ENCODE assay signal across 13 cellular contexts in the genomic region with DNA sequence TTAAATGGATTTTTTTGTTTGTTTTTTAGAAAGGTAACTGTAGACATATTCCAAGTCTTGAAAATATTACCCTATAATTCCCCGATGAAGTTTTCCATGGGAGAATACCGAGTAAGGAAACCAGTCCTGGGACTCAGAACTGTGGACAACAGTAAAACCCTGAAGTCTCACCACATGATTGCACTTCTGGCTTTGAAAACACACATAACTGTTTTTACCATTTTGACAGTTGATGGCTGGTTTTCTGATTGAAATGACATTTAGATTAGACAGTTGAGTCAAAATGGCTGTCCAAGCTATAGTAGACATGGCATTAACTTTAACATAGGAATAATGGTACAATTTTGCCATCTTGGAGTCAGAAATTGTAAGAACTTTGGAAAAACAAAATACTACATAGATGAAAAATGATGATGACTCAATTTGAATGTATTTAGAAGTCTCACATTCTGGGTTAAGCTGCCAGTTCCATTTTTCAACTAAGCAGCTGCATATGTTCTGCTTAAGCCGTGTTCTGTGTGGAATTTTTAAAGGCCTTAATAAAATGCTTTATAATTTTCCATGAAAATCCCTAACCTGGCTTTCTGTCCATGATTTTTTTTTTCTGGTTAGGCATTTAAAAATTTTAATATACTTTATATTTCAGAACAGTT. TPM values are rescaled to one million over a fixed set of nuclear protein-coding genes. Genes with fewer than 3 reads are reported as not detected.
DNase-seq lines count a peak whose midpoint lies in the region; ATAC-seq and TF ChIP-seq lines count a peak whose summit lies in the region.
"Had no signal": no experiment of that assay in that cellular context is flagged by ENCODE, and none has a peak within 500 bp of the region (broad histone marks: within the 10 kb centered on the region; RNA-seq: fewer than 3 reads in every experiment).

No MANE protein-coding gene starts in this region.

- peak overlapping the region; percentile 82 for H3K27ac ChIP-seq in upper lobe of right lung
- H3K27ac ChIP-seq: foreskin keratinocyte had no signal

- H3K27me3 Mint-ChIP-seq in activated naive CD4-positive, alpha-beta T cell treated with anti-CD3 and anti-CD28 coated beads, Interleukin-2, amount 10 ng/mL, durations not matched to agents 7 days and 5 days, result no peaks in the 10 kb centered on the region
- no peaks in the 10 kb centered on the region for H3K27me3 Mint-ChIP-seq in activated T-helper 17 cell treated with anti-CD3 and anti-CD28 coated beads, Interleukin-2, amount 50 U/mL, for 72 hours
- H3K27me3 Mint-ChIP-seq in immature natural killer cell (ENCODE audit: low read depth in 3 of 3), result peaks cover 0 to 6% (median 0%) of the 10 kb centered on the region in 3 donors

- H3K36me3 Mint-ChIP-seq in activated naive CD4-positive, alpha-beta T cell treated with anti-CD3 and anti-CD28 coated beads, Interleukin-2, amount 10 ng/mL, durations not matched to agents 7 days and 5 days, result peaks cover 43% of the 10 kb centered on the region
- peaks cover 35% of the 10 kb centered on the region for H3K36me3 Mint-ChIP-seq in activated T-helper 17 cell treated with anti-CD3 and anti-CD28 coated beads, Interleukin-2, amount 50 U/mL, for 72 hours (ENCODE audit: low read depth)
- H3K36me3 Mint-ChIP-seq in immature natural killer cell, result peaks cover 0 to 6% (median 4%) of the 10 kb centered on the region in 3 donors

- H3K4me1 ChIP-seq in upper lobe of right lung, result peaks cover 13% of the 10 kb centered on the region
- H3K4me1 ChIP-seq: foreskin keratinocyte had no signal

- no peaks in the 10 kb centered on the region for H3K9me3 Mint-ChIP-seq in activated naive CD4-positive, alpha-beta T cell treated with anti-CD3 and anti-CD28 coated beads, Interleukin-2, amount 10 ng/mL, durations not matched to agents 7 days and 5 days
- H3K9me3 Mint-ChIP-seq in activated T-helper 17 cell treated with anti-CD3 and anti-CD28 coated beads, Interleukin-2, amount 50 U/mL, for 72 hours, result no peaks in the 10 kb centered on the region
- H3K9me3 Mint-ChIP-seq in immature natural killer cell, result no peaks in the 10 kb centered on the region

- TF ChIP-seq CTCF in upper lobe of right lung (IDR thresholded peaks at IDR 0.05), result no peak

- peaks cover 58% of the 10 kb centered on the region for H3K4me1 Mint-ChIP-seq in activated naive CD4-positive, alpha-beta T cell treated with anti-CD3 and anti-CD28 coated beads, Interleukin-2, amount 10 ng/mL, durations not matched to agents 7 days and 5 days
- H3K4me1 Mint-ChIP-seq in activated T-helper 17 cell treated with anti-CD3 and anti-CD28 coated beads, Interleukin-2, amount 50 U/mL, for 72 hours, result peaks cover 29% of the 10 kb centered on the region
- H3K4me1 Mint-ChIP-seq in immature natural killer cell, result peaks cover 56 to 62% of the 10 kb centered on the region in 2 donors

- no peaks in the 10 kb centered on the region for H3K36me3 ChIP-seq in upper lobe of right lung
- H3K36me3 ChIP-seq: left lung, right lobe of liver had no signal

- H3K4me3 Mint-ChIP-seq in activated naive CD4-positive, alpha-beta T cell treated with anti-CD3 and anti-CD28 coated beads, Interleukin-2, amount 10 ng/mL, durations not matched to agents 7 days and 5 days, result peak overlapping the region; percentile 93
- peak overlapping the region; percentile 88 for H3K4me3 Mint-ChIP-seq in activated T-helper 17 cell treated with anti-CD3 and anti-CD28 coated beads, Interleukin-2, amount 50 U/mL, for 72 hours
- peak overlapping the region in 3 of 5 donors; percentile 36 to 99 (median 91) for H3K4me3 Mint-ChIP-seq in immature natural killer cell

- no peak for DNase-seq in activated naive CD4-positive, alpha-beta T cell treated with anti-CD3 and anti-CD28 coated beads, Interleukin-2, amount 10 ng/mL, durations not matched to agents 7 days and 5 days
- no peak for DNase-seq in activated naive CD4-positive, alpha-beta T cell treated with Interleukin-2 at 50 U/mL for 16 hours
- DNase-seq in immature natural killer cell (no peak), upper lobe of right lung (no peak), COLO668 (lab: John Stamatoyannopoulos, UW; ENCODE audit: unreplicated experiment) (no peak), cerebellum (ENCODE audit: low spot score) (no peak), NCI-H446 treated with DMSO at 0.1 percent for 48 hours (lab: John Stamatoyannopoulos, UW) (no peak)
- DNase-seq: foreskin keratinocyte, left lung, NCI-H2029, PC-3, right lobe of liver had no signal

- ATAC-seq in activated T-helper 17 cell treated with anti-CD3 and anti-CD28 coated beads, Interleukin-2, amount 50 U/mL, for 72 hours (replicated peaks), result no peak
- ATAC-seq in upper lobe of right lung, result no peak
- ATAC-seq: foreskin keratinocyte, left lung, PC-3 had no signal

- H3K4me3 ChIP-seq in upper lobe of right lung, result no peak overlapping the region
- H3K4me3 ChIP-seq: left lung, right lobe of liver had no signal

- intact Hi-C loops in upper lobe of right lung (cut with DNase I), result no loop called here

- CTCF ChIA-PET in activated naive CD4-positive, alpha-beta T cell treated with anti-CD3 and anti-CD28 coated beads, Interleukin-2, amount 10 ng/mL, durations not matched to agents 7 days and 5 days (lab: Charles Lee), result interaction anchor here (0.7 to 5.1 kb wide), 4 partner anchors 13 to 52 kb away, joined by 3 to 44 read pairs (median 19); no protein-coding TSS in a partner anchor

- H3K9me3 ChIP-seq in upper lobe of right lung, result no peaks in the 10 kb centered on the region
- H3K9me3 ChIP-seq: left lung, right lobe of liver had no signal

- no peaks in the 10 kb centered on the region for H3K27me3 ChIP-seq in upper lobe of right lung
- H3K27me3 ChIP-seq: foreskin keratinocyte, left lung, right lobe of liver had no signal

- peak overlapping the region; percentile 98 for H3K27ac Mint-ChIP-seq in activated naive CD4-positive, alpha-beta T cell treated with anti-CD3 and anti-CD28 coated beads, Interleukin-2, amount 10 ng/mL, durations not matched to agents 7 days and 5 days
- H3K27ac Mint-ChIP-seq in activated T-helper 17 cell treated with anti-CD3 and anti-CD28 coated beads, Interleukin-2, amount 50 U/mL, for 72 hours, result peak overlapping the region; percentile 92
- H3K27ac Mint-ChIP-seq in immature natural killer cell, result peak overlapping the region; percentile 95 to 99 (median 97)

RNA-seq across cellular contexts. Expression of a gene that starts 38.3 kb away (rescaled TPM):
- 100 to 1,000 TPM; 180 to 334 TPM for total RNA-seq in activated T-helper 17 cell treated with anti-CD3 and anti-CD28 coated beads, Interleukin-2, amount 50 U/mL, for 72 hours
- polyA plus RNA-seq in immature natural killer cell, result 100 to 1,000 TPM in 2 of 3 donors, 10 to 100 TPM in 1; 93.7 to 252 (median 131) TPM
- total RNA-seq in upper lobe of right lung (71.5 TPM), cerebellum (10.1 TPM)
